Comparison of ENCODE assay signal across 15 cellular contexts in genomic region chr14:74904623-74905503, GRCh38. TPM values are rescaled to one million over a fixed set of nuclear protein-coding genes. Genes with fewer than 3 reads are reported as not detected.
DNase-seq lines count a peak whose midpoint lies in the region; ATAC-seq and TF ChIP-seq lines count a peak whose summit lies in the region.
"Had no signal": no experiment of that assay in that cellular context is flagged by ENCODE, and none has a peak within 500 bp of the region (broad histone marks: within the 10 kb centered on the region; RNA-seq: fewer than 3 reads in every experiment).

No MANE protein-coding gene starts in this region.

- H3K9me3 ChIP-seq in HEK293 (ENCODE audit: control insufficient read depth, insufficient read depth, low read depth, low read length) = no peaks in the 10 kb centered on the region
- H3K9me3 ChIP-seq: pancreas had no signal

- POLR2A ChIA-PET in HEK293 (lab: Yijun Ruan, JAX) = interaction anchor here (1.3 kb wide), 1 partner anchor 44 kb away, joined by 5 read pairs; no protein-coding TSS in a partner anchor
- POLR2A ChIA-PET in activated naive CD8-positive, alpha-beta T cell treated with anti-CD3 and anti-CD28 coated beads, Interleukin-2, amount 10 ng/mL, durations not matched to agents 7 days and 5 days (lab: Charles Lee) = interaction anchor here (0.5 to 3.2 kb wide), 7 partner anchors 12 to 52 kb away, joined by 3 to 51 read pairs (median 4); partner anchors contain the start of gene PROX2

- H3K4me1 Mint-ChIP-seq in T-helper 2 cell treated with Interferon-gamma antibody and Interleukin-4, amounts not matched to agents 5 μg/mL and 100 μg/mL, for 36 hours (ENCODE audit: low read depth) = no peaks in the 10 kb centered on the region
- H3K4me1 Mint-ChIP-seq in activated naive CD8-positive, alpha-beta T cell treated with anti-CD3 and anti-CD28 coated beads, Interleukin-2, amount 10 ng/mL, durations not matched to agents 7 days and 5 days = peaks cover 15% of the 10 kb centered on the region
- H3K4me1 Mint-ChIP-seq in natural killer cell treated with Interleukin-12 subunit alpha and Interleukin-12 subunit beta and Interleukin-15 and Interleukin-18, amount 100 ng/mL, for 72 hours (ENCODE audit: low read depth in 2 of 2) = peaks cover 0 to 10% of the 10 kb centered on the region in 2 donors

- H3K9me3 Mint-ChIP-seq in T-helper 2 cell treated with Interferon-gamma antibody and Interleukin-4, amounts not matched to agents 5 μg/mL and 100 μg/mL, for 36 hours = no peaks in the 10 kb centered on the region
- H3K9me3 Mint-ChIP-seq in activated naive CD8-positive, alpha-beta T cell treated with anti-CD3 and anti-CD28 coated beads, Interleukin-2, amount 10 ng/mL, durations not matched to agents 7 days and 5 days = no peaks in the 10 kb centered on the region
- no peaks in the 10 kb centered on the region for H3K9me3 Mint-ChIP-seq in natural killer cell treated with Interleukin-12 subunit alpha and Interleukin-12 subunit beta and Interleukin-15 and Interleukin-18, amount 100 ng/mL, for 72 hours
- H3K9me3 Mint-ChIP-seq: dendritic cell treated with granulocyte-macrophage colony-stimulating factor and Interleukin-4, amounts not matched to agents 40 ng/mL and 50 ng/mL, for 4 days had no signal

- CTCF ChIA-PET in HEK293 (lab: Yijun Ruan, JAX) = interaction anchor here (0.6 to 6.3 kb wide), 26 partner anchors 8 to 367 kb away, joined by 3 to 195 read pairs (median 5); partner anchors contain the start of gene RPS6KL1

- no peaks in the 10 kb centered on the region for H3K27me3 Mint-ChIP-seq in T-helper 2 cell treated with Interferon-gamma antibody and Interleukin-4, amounts not matched to agents 5 μg/mL and 100 μg/mL, for 36 hours (ENCODE audit: low read depth)
- H3K27me3 Mint-ChIP-seq in activated naive CD8-positive, alpha-beta T cell treated with anti-CD3 and anti-CD28 coated beads, Interleukin-2, amount 10 ng/mL, durations not matched to agents 7 days and 5 days = no peaks in the 10 kb centered on the region
- no peaks in the 10 kb centered on the region for H3K27me3 Mint-ChIP-seq in natural killer cell treated with Interleukin-12 subunit alpha and Interleukin-12 subunit beta and Interleukin-15 and Interleukin-18, amount 100 ng/mL, for 72 hours
- H3K27me3 Mint-ChIP-seq: dendritic cell treated with granulocyte-macrophage colony-stimulating factor and Interleukin-4, amounts not matched to agents 40 ng/mL and 50 ng/mL, for 4 days had no signal

- no peak for ATAC-seq in activated naive CD8-positive, alpha-beta T cell treated with anti-CD3 and anti-CD28 coated beads, Interleukin-2, amount 10 ng/mL, durations not matched to agents 7 days and 5 days (ENCODE audit: low read depth)
- no peak for ATAC-seq in natural killer cell treated with Interleukin-12 subunit alpha and Interleukin-12 subunit beta and Interleukin-15 and Interleukin-18, amount 100 ng/mL, for 72 hours

- intact Hi-C loops in dorsolateral prefrontal cortex (cut with DNase I) = loop anchor here in 1 of 2 donors (1.0 kb wide), 1 partner anchor 44 kb away; no protein-coding TSS in a partner anchor

- TF ChIP-seq CTCF in HEK293 (tag by site-specific recombination; IDR thresholded peaks at IDR 0.05) (no peak), dorsolateral prefrontal cortex (IDR thresholded peaks at IDR 0.05 in 54 of 56, conservative IDR thresholded peaks at IDR 0.05 in 2 of 56; ENCODE audit: low read depth in 1 of 56, partially characterized antibody in 56 of 56) (no peak)

- H3K4me3 Mint-ChIP-seq in T-helper 2 cell treated with Interferon-gamma antibody and Interleukin-4, amounts not matched to agents 5 μg/mL and 100 μg/mL, for 36 hours = no peak overlapping the region
- H3K4me3 Mint-ChIP-seq in activated naive CD8-positive, alpha-beta T cell treated with anti-CD3 and anti-CD28 coated beads, Interleukin-2, amount 10 ng/mL, durations not matched to agents 7 days and 5 days = no peak overlapping the region
- no peak overlapping the region for H3K4me3 Mint-ChIP-seq in natural killer cell treated with Interleukin-12 subunit alpha and Interleukin-12 subunit beta and Interleukin-15 and Interleukin-18, amount 100 ng/mL, for 72 hours
- H3K4me3 Mint-ChIP-seq: dendritic cell treated with granulocyte-macrophage colony-stimulating factor and Interleukin-4, amounts not matched to agents 40 ng/mL and 50 ng/mL, for 4 days had no signal

- H3K36me3 ChIP-seq in HEK293 (ENCODE audit: control insufficient read depth in 2 of 2, insufficient read depth in 1 of 2, low read length in 2 of 2) = peaks cover 26 to 66% of the 10 kb centered on the region in 2 experiments

- H3K36me3 Mint-ChIP-seq in T-helper 2 cell treated with Interferon-gamma antibody and Interleukin-4, amounts not matched to agents 5 μg/mL and 100 μg/mL, for 36 hours (ENCODE audit: low read depth) = peaks cover 36% of the 10 kb centered on the region
- H3K36me3 Mint-ChIP-seq in activated naive CD8-positive, alpha-beta T cell treated with anti-CD3 and anti-CD28 coated beads, Interleukin-2, amount 10 ng/mL, durations not matched to agents 7 days and 5 days = peaks cover 18% of the 10 kb centered on the region
- H3K36me3 Mint-ChIP-seq in natural killer cell treated with Interleukin-12 subunit alpha and Interleukin-12 subunit beta and Interleukin-15 and Interleukin-18, amount 100 ng/mL, for 72 hours = peaks cover 5% of the 10 kb centered on the region

- H3K4me3 ChIP-seq in HEK293 (ENCODE audit: low read depth, low read length) (no peak overlapping the region), dorsolateral prefrontal cortex (no peak overlapping the region)
- H3K4me3 ChIP-seq: pancreas, PC-9 had no signal

- H3K27me3 ChIP-seq in dorsolateral prefrontal cortex = no peaks in the 10 kb centered on the region
- H3K27me3 ChIP-seq: pancreas had no signal

- H3K4me1 ChIP-seq in HEK293 (ENCODE audit: control insufficient read depth, insufficient read depth, low read length) = no peaks in the 10 kb centered on the region
- H3K4me1 ChIP-seq: pancreas had no signal

- H3K27ac Mint-ChIP-seq in T-helper 2 cell treated with Interferon-gamma antibody and Interleukin-4, amounts not matched to agents 5 μg/mL and 100 μg/mL, for 36 hours = peak overlapping the region; percentile 21
- peak overlapping the region; percentile 75 for H3K27ac Mint-ChIP-seq in activated naive CD8-positive, alpha-beta T cell treated with anti-CD3 and anti-CD28 coated beads, Interleukin-2, amount 10 ng/mL, durations not matched to agents 7 days and 5 days
- peak overlapping the region; percentile 28 to 33 for H3K27ac Mint-ChIP-seq in natural killer cell treated with Interleukin-12 subunit alpha and Interleukin-12 subunit beta and Interleukin-15 and Interleukin-18, amount 100 ng/mL, for 72 hours
- H3K27ac Mint-ChIP-seq: dendritic cell treated with granulocyte-macrophage colony-stimulating factor and Interleukin-4, amounts not matched to agents 40 ng/mL and 50 ng/mL, for 4 days had no signal

- H3K27ac ChIP-seq in HEK293 (ENCODE audit: extremely low read depth, low read depth, low read length) = peak overlapping the region; percentile 24; the same call in 1 of the 2 replicates
- H3K27ac ChIP-seq in dorsolateral prefrontal cortex = peak overlapping the region in 6 of 59 donors; percentile 7 to 26 (median 18)
- H3K27ac ChIP-seq: pancreas, PC-9 had no signal

- no peak for DNase-seq in T-helper 2 cell treated with Interferon-gamma antibody and Interleukin-4, amounts not matched to agents 5 μg/mL and 100 μg/mL, for 36 hours (ENCODE audit: low spot score)
- DNase-seq in T-helper 2 cell = no peak
- no peak for DNase-seq in activated naive CD8-positive, alpha-beta T cell treated with anti-CD3 and anti-CD28 coated beads, Interleukin-2, amount 10 ng/mL, durations not matched to agents 7 days and 5 days
- no peak for DNase-seq in natural killer cell treated with Interleukin-12 subunit alpha and Interleukin-12 subunit beta and Interleukin-15 and Interleukin-18, amount 100 ng/mL, for 72 hours (ENCODE audit: low spot score)
- no peak for DNase-seq in C1 segment of cervical spinal cord (lab: John Stamatoyannopoulos, UW)
- no peak for DNase-seq in NCI-H2171 (lab: John Stamatoyannopoulos, UW)
- no peak for DNase-seq in dorsolateral prefrontal cortex
- DNase-seq: NCI-H226 had no signal

TF ChIP-seq in HEK293, 187 proteins besides CTCF, POLR2A, EP300 and RAD21:
- no peak for TF ChIP-seq HOXD13 (CRISPR knock-in tag; IDR thresholded peaks at IDR 0.05; ENCODE audit: borderline replicate concordance)
- TF ChIP-seq ZBTB7A (tag by site-specific recombination; IDR thresholded peaks at IDR 0.05; ENCODE audit: low read depth) = no peak

RNA-seq across cellular contexts. Expression of gene RPS6KL1, which starts 18.2 kb away (rescaled TPM):
- total RNA-seq in activated naive CD8-positive, alpha-beta T cell treated with anti-CD3 and anti-CD28 coated beads, Interleukin-2, amount 10 ng/mL, durations not matched to agents 7 days and 5 days = 1 to 10 TPM; 2.6 to 3.9 TPM
- total RNA-seq in natural killer cell treated with Interleukin-12 subunit alpha and Interleukin-12 subunit beta and Interleukin-15 and Interleukin-18, amount 100 ng/mL, for 72 hours = 10 to 100 TPM; 10.0 to 12.8 TPM
- total RNA-seq in dorsolateral prefrontal cortex = 10 to 100 TPM; 35.6 to 99.8 (median 63.6) TPM
- total RNA-seq: HT1080 had no signal

RNA-seq across cellular contexts. Expression of gene DLST, which starts 23.1 kb away (rescaled TPM):
- 100 to 1,000 TPM; 111 to 124 TPM for total RNA-seq in activated naive CD8-positive, alpha-beta T cell treated with anti-CD3 and anti-CD28 coated beads, Interleukin-2, amount 10 ng/mL, durations not matched to agents 7 days and 5 days
- total RNA-seq in natural killer cell treated with Interleukin-12 subunit alpha and Interleukin-12 subunit beta and Interleukin-15 and Interleukin-18, amount 100 ng/mL, for 72 hours = 100 to 1,000 TPM; 127 to 136 TPM
- total RNA-seq in dorsolateral prefrontal cortex = 10 to 100 TPM; 54.1 to 89.6 (median 72.8) TPM

RNA-seq across cellular contexts. Expression of gene PROX2, which starts 28.9 kb away (rescaled TPM):
- total RNA-seq in activated naive CD8-positive, alpha-beta T cell treated with anti-CD3 and anti-CD28 coated beads, Interleukin-2, amount 10 ng/mL, durations not matched to agents 7 days and 5 days = under 1 TPM; 0.28 to 0.69 TPM
- 1 to 10 TPM in 1 of 2 donors, under 1 TPM in 1; 0.56 to 1.5 TPM for total RNA-seq in natural killer cell treated with Interleukin-12 subunit alpha and Interleukin-12 subunit beta and Interleukin-15 and Interleukin-18, amount 100 ng/mL, for 72 hours
- under 1 TPM in 43 of 120 experiments, not detected in 77; 0.10 to 0.91 (median 0.18) TPM for total RNA-seq in dorsolateral prefrontal cortex
- total RNA-seq: A673, aorta, HT1080, pancreas, PC-9 had no signal

RNA-seq across cellular contexts. Expression of gene PGF, which starts 50.5 kb away (rescaled TPM):
- under 1 TPM in 1 of 2 experiments, not detected in 1; 0.28 TPM for total RNA-seq in activated naive CD8-positive, alpha-beta T cell treated with anti-CD3 and anti-CD28 coated beads, Interleukin-2, amount 10 ng/mL, durations not matched to agents 7 days and 5 days
- total RNA-seq in natural killer cell treated with Interleukin-12 subunit alpha and Interleukin-12 subunit beta and Interleukin-15 and Interleukin-18, amount 100 ng/mL, for 72 hours = not detected
- 10 to 100 TPM in 1 of 120 experiments, 1 to 10 TPM in 119; 1.3 to 14.5 (median 3.0) TPM for total RNA-seq in dorsolateral prefrontal cortex

Comparison
In these comparisons a context has a peak if more than half of its experiments do, and no peak if none do; other contexts are left out.
1. H3K27ac Mint-ChIP-seq: peak in every context shown above with its lines; median percentile 75 in activated naive CD8-positive, alpha-beta T cell treated with anti-CD3 and anti-CD28 coated beads, Interleukin-2, amount 10 ng/mL, durations not matched to agents 7 days and 5 days; 30 in natural killer cell treated with Interleukin-12 subunit alpha and Interleukin-12 subunit beta and Interleukin-15 and Interleukin-18, amount 100 ng/mL, for 72 hours; 21 in T-helper 2 cell treated with Interferon-gamma antibody and Interleukin-4, amounts not matched to agents 5 μg/mL and 100 μg/mL, for 36 hours.